In the genomic region with DNA sequence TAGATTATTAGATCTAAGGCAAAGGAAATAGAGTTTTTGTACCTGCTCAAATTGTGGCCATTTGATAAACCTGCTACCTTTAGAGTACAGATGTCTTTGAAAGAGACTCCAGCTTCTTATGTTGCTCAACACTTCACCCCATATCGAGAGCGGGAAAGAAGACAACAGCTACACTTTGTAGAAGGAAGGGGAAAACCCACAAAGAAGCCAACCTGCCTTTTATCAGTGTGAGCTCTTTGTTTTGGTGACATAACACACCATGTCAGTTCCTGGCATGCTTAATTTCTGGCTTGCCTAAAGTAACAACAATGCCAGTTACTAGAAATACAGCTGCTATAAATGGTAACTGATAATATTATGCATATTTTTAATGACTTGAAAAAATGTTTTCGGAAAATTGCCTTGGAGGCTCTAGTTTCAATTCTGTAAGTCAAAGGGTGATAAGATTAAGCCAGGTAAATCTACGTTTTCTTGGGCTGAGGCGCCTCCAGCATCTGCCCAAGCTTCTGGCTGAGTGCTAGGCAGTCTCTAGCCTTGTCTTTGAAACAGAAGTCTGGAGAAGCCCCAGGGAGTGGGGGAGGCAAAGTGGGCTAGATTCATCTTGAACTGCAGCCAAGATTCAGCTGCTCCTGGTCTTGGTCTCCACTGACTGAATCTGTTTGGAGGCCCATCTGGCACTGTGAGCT, we compare ENCODE assay signal across 14 cellular contexts.
DNase-seq lines count a peak whose midpoint lies in the region; ATAC-seq and TF ChIP-seq lines count a peak whose summit lies in the region.
"Had no signal": no experiment of that assay in that cellular context is flagged by ENCODE, and none has a peak within 500 bp of the region (broad histone marks: within the 10 kb centered on the region; RNA-seq: fewer than 3 reads in every experiment).

No MANE protein-coding gene starts in this region.

- H3K4me3 Mint-ChIP-seq in activated naive CD8-positive, alpha-beta T cell treated with anti-CD3 and anti-CD28 coated beads for 36 hours = peak overlapping the region; percentile 12
- H3K4me3 Mint-ChIP-seq: memory B cell; stimulated activated naive CD8-positive, alpha-beta T cell treated with anti-CD3 and anti-CD28 coated beads, Interleukin-15, Interleukin-2, amounts not matched to agents 100 ng/mL and 50 ng/mL, for 24 hours had no signal

- POLR2A ChIA-PET in SK-N-SH (lab: Yijun Ruan, JAX) = no interaction called here

- H3K27ac ChIP-seq in heart right ventricle (peak overlapping the region in 1 of 10 donors; percentile 15), SK-N-SH (ENCODE audit: low read depth in 2 of 2, low read length in 1 of 2) (peak overlapping the region in 1 of 2 experiments; percentile 55; a peak in 2 of 4 replicates)
- H3K27ac ChIP-seq: ascending aorta, C4-2B had no signal

- TF ChIP-seq EP300 in SK-N-SH (IDR thresholded peaks at IDR 0.05; ENCODE audit: borderline replicate concordance in 1 of 2, low read depth in 1 of 2, low read length in 1 of 2) = peak in 1 of 2 experiments; percentile 55; a peak in 2 of 4 replicates

- WGBS in heart right ventricle, 2 donors = 37 to 43% methylated on average over 5 of the region's 5 CpGs
- 12% methylated on average over 5 of the region's 5 CpGs for WGBS in SK-N-SH (ENCODE audit: low lambda C conversion rate)

- H3K4me1 ChIP-seq in heart right ventricle (peaks cover 0 to 47% (median 25%) of the 10 kb centered on the region in 9 donors), SK-N-SH (ENCODE audit: control insufficient read depth in 1 of 2, insufficient read depth in 2 of 2, low read depth in 1 of 2, low read length in 1 of 2) (peaks cover 0 to 11% of the 10 kb centered on the region in 2 experiments; a peak in 2 of 4 replicates)
- H3K4me1 ChIP-seq: ascending aorta had no signal

- CTCF ChIA-PET in SK-N-SH (lab: Yijun Ruan, JAX) = interaction anchor here (0.5 to 1.0 kb wide), 2 partner anchors 217 to 337 kb away, joined by 3 read pairs; no protein-coding TSS in a partner anchor

- no peaks in the 10 kb centered on the region for H3K9me3 ChIP-seq in heart right ventricle
- no peaks in the 10 kb centered on the region for H3K9me3 ChIP-seq in SK-N-SH
- H3K9me3 ChIP-seq: ascending aorta had no signal

- TF ChIP-seq CTCF in heart right ventricle (IDR thresholded peaks at IDR 0.05) (no peak), SK-N-SH (IDR thresholded peaks at IDR 0.05) (no peak)

- H3K9ac ChIP-seq in SK-N-SH = no peak overlapping the region

- no peaks in the 10 kb centered on the region for H3K36me3 Mint-ChIP-seq in activated naive CD8-positive, alpha-beta T cell treated with anti-CD3 and anti-CD28 coated beads for 36 hours
- H3K36me3 Mint-ChIP-seq: memory B cell had no signal

- DNase-seq in heart right ventricle (no peak), left cardiac atrium (no peak), SK-N-SH (peak; percentile 69), activated gamma-delta T cell treated with Interleukin-2 at 50 U/mL for 16 hours (no peak), HT-29 (ENCODE audit: low spot score) (no peak), NCI-H2081 treated with DMSO at 0.1 percent for 48 hours (lab: John Stamatoyannopoulos, UW) (no peak)
- DNase-seq in activated naive CD8-positive, alpha-beta T cell treated with anti-CD3 and anti-CD28 coated beads for 36 hours = no peak
- DNase-seq in stimulated activated naive CD8-positive, alpha-beta T cell treated with anti-CD3 and anti-CD28 coated beads, Interleukin-15, Interleukin-2, amounts not matched to agents 100 U/mL and 50 U/mL, for 24 hours = no peak
- DNase-seq: NCI-H774; stimulated activated CD4-positive, alpha-beta T cell treated with anti-CD3 and anti-CD28 coated beads, Interleukin-1b, Interleukin-23, amount 100 ng/mL, for 48 hours had no signal

- no peaks in the 10 kb centered on the region for H4K20me1 ChIP-seq in SK-N-SH (ENCODE audit: insufficient read depth)

- no peaks in the 10 kb centered on the region for H3K36me3 ChIP-seq in heart right ventricle
- H3K36me3 ChIP-seq in SK-N-SH (replicated peaks in 1 of 2; ENCODE audit: control insufficient read depth in 1 of 2, insufficient read depth in 2 of 2, low read length in 1 of 2) = no peaks in the 10 kb centered on the region
- H3K36me3 ChIP-seq: ascending aorta had no signal

- ATAC-seq in heart right ventricle (peak in 6 of 8 donors; percentile 33 to 81 (median 55)), left cardiac atrium (no peak)
- ATAC-seq in stimulated activated naive CD8-positive, alpha-beta T cell treated with anti-CD3 and anti-CD28 coated beads, Interleukin-15, Interleukin-2, amounts not matched to agents 100 U/mL and 50 U/mL, for 24 hours = peak; percentile 78

- no peak overlapping the region for H2AFZ ChIP-seq in SK-N-SH (ENCODE audit: low read depth)

- H3K4me1 Mint-ChIP-seq in activated naive CD8-positive, alpha-beta T cell treated with anti-CD3 and anti-CD28 coated beads for 36 hours = peaks cover 62% of the 10 kb centered on the region
- H3K4me1 Mint-ChIP-seq: memory B cell had no signal

- no peak overlapping the region for H3K4me3 ChIP-seq in heart right ventricle
- H3K4me3 ChIP-seq in SK-N-SH (ENCODE audit: low read depth in 2 of 2, low read length in 1 of 2) = no peak overlapping the region
- H3K4me3 ChIP-seq: ascending aorta had no signal

- H3K79me2 ChIP-seq in SK-N-SH (ENCODE audit: insufficient read depth) = no peaks in the 10 kb centered on the region

- no peaks in the 10 kb centered on the region for H3K27me3 Mint-ChIP-seq in activated naive CD8-positive, alpha-beta T cell treated with anti-CD3 and anti-CD28 coated beads for 36 hours
- H3K27me3 Mint-ChIP-seq: memory B cell; stimulated activated naive CD8-positive, alpha-beta T cell treated with anti-CD3 and anti-CD28 coated beads, Interleukin-15, Interleukin-2, amounts not matched to agents 100 ng/mL and 50 ng/mL, for 24 hours had no signal

- H3K9me2 ChIP-seq in SK-N-SH = no peaks in the 10 kb centered on the region

- no peaks in the 10 kb centered on the region for H3F3A ChIP-seq in SK-N-SH (replicated peaks; ENCODE audit: insufficient read depth)

- intact Hi-C loops in heart right ventricle (cut with DNase I) (loop anchor here in 1 of 10 donors (10.0 kb wide), 1 partner anchor 219 kb away; no protein-coding TSS in a partner anchor), left cardiac atrium (cut with DNase I) (no loop called here)

- no peaks in the 10 kb centered on the region for H3K9me3 Mint-ChIP-seq in activated naive CD8-positive, alpha-beta T cell treated with anti-CD3 and anti-CD28 coated beads for 36 hours
- H3K9me3 Mint-ChIP-seq: stimulated activated naive CD8-positive, alpha-beta T cell treated with anti-CD3 and anti-CD28 coated beads, Interleukin-15, Interleukin-2, amounts not matched to agents 100 ng/mL and 50 ng/mL, for 24 hours had no signal

- H3K27ac Mint-ChIP-seq in activated naive CD8-positive, alpha-beta T cell treated with anti-CD3 and anti-CD28 coated beads for 36 hours = peak overlapping the region; percentile 77
- H3K27ac Mint-ChIP-seq: memory B cell; stimulated activated naive CD8-positive, alpha-beta T cell treated with anti-CD3 and anti-CD28 coated beads, Interleukin-15, Interleukin-2, amounts not matched to agents 100 ng/mL and 50 ng/mL, for 24 hours had no signal

- no peak; the same call in 1 of the 2 replicates for TF ChIP-seq RAD21 in SK-N-SH (IDR thresholded peaks at IDR 0.05; ENCODE audit: low read length)

- H3K4me2 ChIP-seq in SK-N-SH = no peak overlapping the region

- H3K27me3 ChIP-seq in heart right ventricle (peaks cover 0 to 7% (median 0%) of the 10 kb centered on the region in 7 donors), SK-N-SH (ENCODE audit: insufficient read depth) (no peaks in the 10 kb centered on the region; the same call in 1 of the 2 replicates)
- H3K27me3 ChIP-seq: ascending aorta had no signal

TF ChIP-seq in SK-N-SH, 30 proteins besides CTCF, POLR2A, EP300 and RAD21 (continues in another document):
- TF ChIP-seq, protein P1, sequence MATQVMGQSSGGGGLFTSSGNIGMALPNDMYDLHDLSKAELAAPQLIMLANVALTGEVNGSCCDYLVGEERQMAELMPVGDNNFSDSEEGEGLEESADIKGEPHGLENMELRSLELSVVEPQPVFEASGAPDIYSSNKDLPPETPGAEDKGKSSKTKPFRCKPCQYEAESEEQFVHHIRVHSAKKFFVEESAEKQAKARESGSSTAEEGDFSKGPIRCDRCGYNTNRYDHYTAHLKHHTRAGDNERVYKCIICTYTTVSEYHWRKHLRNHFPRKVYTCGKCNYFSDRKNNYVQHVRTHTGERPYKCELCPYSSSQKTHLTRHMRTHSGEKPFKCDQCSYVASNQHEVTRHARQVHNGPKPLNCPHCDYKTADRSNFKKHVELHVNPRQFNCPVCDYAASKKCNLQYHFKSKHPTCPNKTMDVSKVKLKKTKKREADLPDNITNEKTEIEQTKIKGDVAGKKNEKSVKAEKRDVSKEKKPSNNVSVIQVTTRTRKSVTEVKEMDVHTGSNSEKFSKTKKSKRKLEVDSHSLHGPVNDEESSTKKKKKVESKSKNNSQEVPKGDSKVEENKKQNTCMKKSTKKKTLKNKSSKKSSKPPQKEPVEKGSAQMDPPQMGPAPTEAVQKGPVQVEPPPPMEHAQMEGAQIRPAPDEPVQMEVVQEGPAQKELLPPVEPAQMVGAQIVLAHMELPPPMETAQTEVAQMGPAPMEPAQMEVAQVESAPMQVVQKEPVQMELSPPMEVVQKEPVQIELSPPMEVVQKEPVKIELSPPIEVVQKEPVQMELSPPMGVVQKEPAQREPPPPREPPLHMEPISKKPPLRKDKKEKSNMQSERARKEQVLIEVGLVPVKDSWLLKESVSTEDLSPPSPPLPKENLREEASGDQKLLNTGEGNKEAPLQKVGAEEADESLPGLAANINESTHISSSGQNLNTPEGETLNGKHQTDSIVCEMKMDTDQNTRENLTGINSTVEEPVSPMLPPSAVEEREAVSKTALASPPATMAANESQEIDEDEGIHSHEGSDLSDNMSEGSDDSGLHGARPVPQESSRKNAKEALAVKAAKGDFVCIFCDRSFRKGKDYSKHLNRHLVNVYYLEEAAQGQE (IDR thresholded peaks at IDR 0.05; ENCODE audit: low read depth, low read length) = no peak
- no peak for TF ChIP-seq NFIC (IDR thresholded peaks at IDR 0.05; ENCODE audit: borderline replicate concordance)
- TF ChIP-seq, protein P2, sequence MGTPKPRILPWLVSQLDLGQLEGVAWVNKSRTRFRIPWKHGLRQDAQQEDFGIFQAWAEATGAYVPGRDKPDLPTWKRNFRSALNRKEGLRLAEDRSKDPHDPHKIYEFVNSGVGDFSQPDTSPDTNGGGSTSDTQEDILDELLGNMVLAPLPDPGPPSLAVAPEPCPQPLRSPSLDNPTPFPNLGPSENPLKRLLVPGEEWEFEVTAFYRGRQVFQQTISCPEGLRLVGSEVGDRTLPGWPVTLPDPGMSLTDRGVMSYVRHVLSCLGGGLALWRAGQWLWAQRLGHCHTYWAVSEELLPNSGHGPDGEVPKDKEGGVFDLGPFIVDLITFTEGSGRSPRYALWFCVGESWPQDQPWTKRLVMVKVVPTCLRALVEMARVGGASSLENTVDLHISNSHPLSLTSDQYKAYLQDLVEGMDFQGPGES (IDR thresholded peaks at IDR 0.05; ENCODE audit: low read depth, low read length) = no peak

Comparison
In these comparisons a context has a peak if more than half of its experiments do, and no peak if none do; other contexts are left out.
1. ATAC-seq: peak in heart right ventricle (6 of 8) and stimulated activated naive CD8-positive, alpha-beta T cell treated with anti-CD3 and anti-CD28 coated beads, Interleukin-15, Interleukin-2, amounts not matched to agents 100 U/mL and 50 U/mL, for 24 hours (single experiment); none in left cardiac atrium (0 of 2).